In the genomic region with DNA sequence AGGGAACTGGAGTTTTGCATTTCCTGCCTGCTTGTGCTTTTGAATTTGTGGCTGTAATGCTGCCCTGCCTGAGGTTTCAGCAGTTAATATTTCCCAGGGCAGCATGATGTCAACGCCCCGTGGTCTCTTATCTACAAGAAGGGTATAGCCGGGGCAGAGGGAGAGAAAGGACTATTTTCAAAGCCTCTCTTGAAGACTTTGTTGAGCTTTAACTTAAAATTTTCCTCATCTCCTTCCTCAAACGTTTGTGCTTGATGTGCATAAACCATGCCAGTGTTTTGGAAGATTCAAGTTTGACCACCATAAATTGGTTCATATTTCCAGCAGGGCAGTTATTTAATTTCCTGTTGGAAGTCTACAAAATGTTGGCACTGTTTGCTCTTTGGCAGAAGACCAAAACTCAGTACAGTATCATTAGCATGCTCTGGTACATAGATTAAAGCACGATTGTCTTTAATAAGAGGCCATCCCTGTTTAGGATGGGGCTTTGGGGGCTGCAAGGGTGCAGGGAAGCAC, we compare ENCODE assay signal across 15 cellular contexts. TPM values are rescaled to one million over a fixed set of nuclear protein-coding genes. Genes with fewer than 3 reads are reported as not detected.
DNase-seq lines count a peak whose midpoint lies in the region; ATAC-seq and TF ChIP-seq lines count a peak whose summit lies in the region.
"Had no signal": no experiment of that assay in that cellular context is flagged by ENCODE, and none has a peak within 500 bp of the region (broad histone marks: within the 10 kb centered on the region; RNA-seq: fewer than 3 reads in every experiment).

No MANE protein-coding gene starts in this region.

- H3K27me3 Mint-ChIP-seq in progenitor cell of endocrine pancreas = no peaks in the 10 kb centered on the region

- no peaks in the 10 kb centered on the region; the same call in 1 of the 2 replicates for H3K9me3 ChIP-seq in MG63

- ATAC-seq in GM21367 (IDR thresholded peaks at IDR 0.05; ENCODE audit: unreplicated experiment) = no peak
- ATAC-seq: naive thymus-derived CD4-positive, alpha-beta T cell; Right ventricle myocardium inferior; stimulated activated naive CD8-positive, alpha-beta T cell treated with anti-CD3 and anti-CD28 coated beads, Interleukin-15, Interleukin-2, amounts not matched to agents 100 U/mL and 50 U/mL, for 24 hours had no signal

- peak; percentile 71 for DNase-seq in H4 (ENCODE audit: low spot score)
- peak; percentile 53 for DNase-seq in NCI-H2196 (lab: John Stamatoyannopoulos, UW; ENCODE audit: unreplicated experiment)
- DNase-seq in dermis blood vessel endothelial cell = peak; percentile 41
- no peak for DNase-seq in progenitor cell of endocrine pancreas (ENCODE audit: low spot score, unreplicated experiment)
- DNase-seq in LoVo (ENCODE audit: low spot score) = no peak
- no peak for DNase-seq in MG63
- no peak for DNase-seq in activated CD4-positive, alpha-beta T cell treated with anti-CD3 and anti-CD28 coated beads for 48 hours
- DNase-seq: activated CD4-positive, alpha-beta T cell treated with anti-CD3 and anti-CD28 coated beads for 4 hours; activated naive CD4-positive, alpha-beta T cell treated with Interleukin-2 at 50 U/mL for 16 hours; effector memory CD4-positive, alpha-beta T cell; MM.1S; naive thymus-derived CD4-positive, alpha-beta T cell; stimulated activated naive CD8-positive, alpha-beta T cell treated with anti-CD3 and anti-CD28 coated beads, Interleukin-15, Interleukin-2, amounts not matched to agents 100 U/mL and 50 U/mL, for 24 hours had no signal

- H3K4me3 Mint-ChIP-seq in progenitor cell of endocrine pancreas (ENCODE audit: low read depth) = no peak overlapping the region
- H3K4me3 Mint-ChIP-seq: naive thymus-derived CD4-positive, alpha-beta T cell had no signal

- H3K36me3 ChIP-seq in MG63 = no peaks in the 10 kb centered on the region

- H3K27ac Mint-ChIP-seq in progenitor cell of endocrine pancreas = peak overlapping the region; percentile 47
- H3K27ac Mint-ChIP-seq: naive thymus-derived CD4-positive, alpha-beta T cell had no signal

- peaks cover 26% of the 10 kb centered on the region for H3K4me1 Mint-ChIP-seq in progenitor cell of endocrine pancreas (ENCODE audit: low read depth)
- H3K4me1 Mint-ChIP-seq: naive thymus-derived CD4-positive, alpha-beta T cell had no signal

- no peak overlapping the region for H3K4me3 ChIP-seq in MG63

- peaks cover 15% of the 10 kb centered on the region for H3K9me3 Mint-ChIP-seq in progenitor cell of endocrine pancreas (ENCODE audit: low read depth)

- no peak for TF ChIP-seq CTCF in progenitor cell of endocrine pancreas (IDR thresholded peaks at IDR 0.05; ENCODE audit: unreplicated experiment)

- H3K36me3 Mint-ChIP-seq in progenitor cell of endocrine pancreas (ENCODE audit: insufficient read depth) = peaks cover 24% of the 10 kb centered on the region

- no peaks in the 10 kb centered on the region for H3K27me3 ChIP-seq in MG63

RNA-seq across cellular contexts. Expression of a gene that starts 43.4 kb away (rescaled TPM):
- total RNA-seq in H4 (2014; rRNA removed; shearing (Covaris generic)) = 1.8 and 4.1 TPM in 2 replicates
- total RNA-seq in dermis blood vessel endothelial cell (0.17 and 0.84 TPM in 2 replicates), progenitor cell of endocrine pancreas (61.3 and 63.8 TPM in 2 replicates)
- total RNA-seq in MG63 (2014; rRNA removed; shearing (Covaris generic); ENCODE audit: low replicate concordance) = 1.4 and 2.3 TPM in 2 replicates

Comparison
In these comparisons a context has a peak if more than half of its experiments do, and no peak if none do; other contexts are left out.
1. DNase-seq: peak in H4 (single experiment), NCI-H2196 (single experiment) and dermis blood vessel endothelial cell (single experiment); none in progenitor cell of endocrine pancreas (single experiment), LoVo (single experiment), MG63 (single experiment) and activated CD4-positive, alpha-beta T cell treated with anti-CD3 and anti-CD28 coated beads for 48 hours (single experiment).
2. RNA of a gene that starts 43.4 kb away (total RNA-seq): 61.3 to 63.8 TPM in progenitor cell of endocrine pancreas; 1.8 to 4.1 TPM in H4, 1.4 to 2.3 TPM in MG63 and 0.17 to 0.84 TPM in dermis blood vessel endothelial cell; every median in the first group is over 10 times any median in the second.